ENCODE assay signal across 30 cellular contexts in the genomic region with DNA sequence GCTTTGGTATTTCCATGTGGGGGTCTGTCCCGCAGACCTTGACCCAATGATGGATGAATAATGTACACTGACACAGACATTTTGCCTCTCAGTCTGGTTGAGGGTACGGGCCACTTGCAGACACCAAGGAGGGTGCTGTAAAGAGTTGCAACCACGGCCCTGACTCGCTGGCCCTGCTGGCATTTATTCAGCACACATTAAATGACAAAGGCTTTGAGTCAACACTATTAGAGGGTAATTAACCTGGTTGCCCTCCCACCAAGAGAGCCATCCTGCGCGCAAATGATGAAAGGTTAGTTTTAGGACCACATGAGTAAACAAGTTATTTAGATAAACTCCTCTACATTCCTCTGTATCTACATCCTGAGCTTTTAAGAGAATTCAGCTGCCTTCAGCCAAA.
"Had no signal": no experiment of that assay in that cellular context is flagged by ENCODE, and none has a peak within 500 bp of the region (broad histone marks: within the 10 kb centered on the region; RNA-seq: fewer than 3 reads in every experiment).

No MANE protein-coding gene starts in this region.

- DNase-seq: activated CD4-positive, alpha-beta memory T cell treated with anti-CD3 and anti-CD28 coated beads, Interleukin-2, amount 10 ng/mL, durations not matched to agents 7 days and 5 days; activated CD4-positive, alpha-beta T cell treated with anti-CD3 and anti-CD28 coated beads for 1 hour; activated CD4-positive, alpha-beta T cell treated with anti-CD3 and anti-CD28 coated beads, Interleukin-2, amount 10 ng/mL, durations not matched to agents 7 days and 5 days; activated CD8-positive, alpha-beta memory T cell treated with anti-CD3 and anti-CD28 coated beads, Interleukin-2, amount 50 U/mL, for 48 hours; activated gamma-delta T cell; activated naive CD4-positive, alpha-beta T cell treated with anti-CD3 and anti-CD28 coated beads, Interleukin-2, amount 10 ng/mL, durations not matched to agents 7 days and 5 days; activated naive CD8-positive, alpha-beta T cell treated with anti-CD3 and anti-CD28 coated beads, Interleukin-2, amount 10 ng/mL, durations not matched to agents 7 days and 5 days; activated T-cell treated with anti-CD3 and anti-CD28 coated beads, Interleukin-2, amount 50 U/mL, for 24 hours; amniotic stem cell; brain microvascular endothelial cell; dorsolateral prefrontal cortex; effector memory CD4-positive, alpha-beta T cell; head of caudate nucleus; hippocampal formation; left colon; mammary epithelial cell; naive thymus-derived CD4-positive, alpha-beta T cell; occipital lobe; psoas muscle; stimulated activated CD4-positive, alpha-beta T cell treated with anti-CD3 and anti-CD28 coated beads, Interleukin-15, amount 100 ng/mL, for 24 hours; stimulated activated CD4-positive, alpha-beta T cell treated with anti-CD3 and anti-CD28 coated beads, Interleukin-2, amount 100 ng/mL, for 24 hours; stimulated activated naive B cell treated with anti-CD40 and anti-IgM and Interleukin-4, amounts not matched to agents 10 μg/mL and 1 μg/mL and 100 μg/mL, for 72 hours; stomach; SW 1271; T-helper 9 cell; tibial artery had no signal

- H3K4me3 ChIP-seq: coronary artery, dorsolateral prefrontal cortex, gastroesophageal sphincter, psoas muscle, smooth muscle cell, stomach, tibial artery had no signal

- H3K9me3 ChIP-seq: gastroesophageal sphincter, psoas muscle, stomach, tibial artery had no signal

- H3K4me1 ChIP-seq: gastroesophageal sphincter, parathyroid adenoma, stomach, tibial artery had no signal

- H3K27ac ChIP-seq: brain microvascular endothelial cell, coronary artery, dorsolateral prefrontal cortex, gastroesophageal sphincter, parathyroid adenoma, psoas muscle, stomach, tibial artery had no signal

- H3K27me3 ChIP-seq: brain microvascular endothelial cell, dorsolateral prefrontal cortex, gastroesophageal sphincter, stomach, tibial artery had no signal

- H3K36me3 ChIP-seq: brain microvascular endothelial cell, gastroesophageal sphincter, stomach, tibial artery had no signal

- H3K9ac ChIP-seq: parathyroid adenoma had no signal

- H3K4me2 ChIP-seq: smooth muscle cell had no signal

- H3K79me2 ChIP-seq: parathyroid adenoma had no signal
